In genomic region chr2:11746376-11746806, GRCh38 we compare ENCODE assay signal across 1 cellular context.
TF ChIP-seq lines count a peak whose summit lies in the region.

TSS of gene LPIN1 (plus strand) at chr2:11746632. CDS start at chr2:11765542, 18,910 bp downstream.

TF ChIP-seq in K562, 482 proteins besides CTCF, POLR2A, EP300 and RAD21 (continued from another document):
- TF ChIP-seq, protein P1, sequence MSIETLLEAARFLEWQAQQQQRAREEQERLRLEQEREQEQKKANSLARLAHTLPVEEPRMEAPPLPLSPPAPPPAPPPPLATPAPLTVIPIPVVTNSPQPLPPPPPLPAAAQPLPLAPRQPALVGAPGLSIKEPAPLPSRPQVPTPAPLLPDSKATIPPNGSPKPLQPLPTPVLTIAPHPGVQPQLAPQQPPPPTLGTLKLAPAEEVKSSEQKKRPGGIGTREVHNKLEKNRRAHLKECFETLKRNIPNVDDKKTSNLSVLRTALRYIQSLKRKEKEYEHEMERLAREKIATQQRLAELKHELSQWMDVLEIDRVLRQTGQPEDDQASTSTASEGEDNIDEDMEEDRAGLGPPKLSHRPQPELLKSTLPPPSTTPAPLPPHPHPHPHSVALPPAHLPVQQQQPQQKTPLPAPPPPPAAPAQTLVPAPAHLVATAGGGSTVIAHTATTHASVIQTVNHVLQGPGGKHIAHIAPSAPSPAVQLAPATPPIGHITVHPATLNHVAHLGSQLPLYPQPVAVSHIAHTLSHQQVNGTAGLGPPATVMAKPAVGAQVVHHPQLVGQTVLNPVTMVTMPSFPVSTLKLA (conservative IDR thresholded peaks at IDR 0.05) = peak; percentile 38 to 78
- TF ChIP-seq, protein P2, sequence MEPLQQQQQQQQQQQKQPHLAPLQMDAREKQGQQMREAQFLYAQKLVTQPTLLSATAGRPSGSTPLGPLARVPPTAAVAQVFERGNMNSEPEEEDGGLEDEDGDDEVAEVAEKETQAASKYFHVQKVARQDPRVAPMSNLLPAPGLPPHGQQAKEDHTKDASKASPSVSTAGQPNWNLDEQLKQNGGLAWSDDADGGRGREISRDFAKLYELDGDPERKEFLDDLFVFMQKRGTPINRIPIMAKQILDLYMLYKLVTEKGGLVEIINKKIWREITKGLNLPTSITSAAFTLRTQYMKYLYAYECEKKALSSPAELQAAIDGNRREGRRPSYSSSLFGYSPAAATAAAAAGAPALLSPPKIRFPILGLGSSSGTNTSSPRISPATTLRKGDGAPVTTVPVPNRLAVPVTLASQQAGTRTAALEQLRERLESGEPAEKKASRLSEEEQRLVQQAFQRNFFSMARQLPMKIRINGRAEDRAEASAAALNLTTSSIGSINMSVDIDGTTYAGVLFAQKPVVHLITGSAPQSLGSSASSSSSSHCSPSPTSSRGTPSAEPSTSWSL (CRISPR knock-in tag; IDR thresholded peaks at IDR 0.05; ENCODE audit: borderline replicate concordance) = no peak
- peak; percentile 84 for TF ChIP-seq RBFOX2 (IDR thresholded peaks at IDR 0.05; ENCODE audit: low read depth, low read length)
- TF ChIP-seq MTA2 (IDR thresholded peaks at IDR 0.05; ENCODE audit: low read depth) = no peak
- no peak for TF ChIP-seq HMBOX1 (IDR thresholded peaks at IDR 0.05)
- peak; percentile 59 for TF ChIP-seq CREM (IDR thresholded peaks at IDR 0.05; ENCODE audit: low read depth)
- 0 out of 2 replicates have a peak, but pooled peaks have one; percentile 27 for TF ChIP-seq CBX5 (IDR thresholded peaks at IDR 0.05; ENCODE audit: borderline replicate concordance, low read depth)
- peak; percentile 27; the same call in 1 of the 2 replicates for TF ChIP-seq L3MBTL2 (IDR thresholded peaks at IDR 0.05)
- TF ChIP-seq MAFK (IDR thresholded peaks at IDR 0.05; ENCODE audit: low read length) = no peak
- peak; percentile 50; the same call in 1 of the 2 replicates for TF ChIP-seq FOXP1 (CRISPR knock-in tag; IDR thresholded peaks at IDR 0.05)
- peak; percentile 87 for TF ChIP-seq TAF1 (IDR thresholded peaks at IDR 0.05; ENCODE audit: control insufficient read depth, extremely low read depth, insufficient read depth, low read length, severe bottlenecking)
- TF ChIP-seq CBX1 (IDR thresholded peaks at IDR 0.05; ENCODE audit: low read depth) = peak; percentile 71; the same call in 1 of the 2 replicates
- no peak for TF ChIP-seq XRCC3 (IDR thresholded peaks at IDR 0.05)
- TF ChIP-seq ZNF561 (CRISPR knock-in tag; conservative IDR thresholded peaks at IDR 0.05) = no peak
- TF ChIP-seq ZNF589 (CRISPR knock-in tag; IDR thresholded peaks at IDR 0.05; ENCODE audit: low read depth) = no peak
- TF ChIP-seq TBL1XR1 (IDR thresholded peaks at IDR 0.05; ENCODE audit: low read length in 2 of 2) = no peak
- no peak for TF ChIP-seq RHOXF2B (CRISPR knock-in tag; conservative IDR thresholded peaks at IDR 0.05)
